In the genomic region with DNA sequence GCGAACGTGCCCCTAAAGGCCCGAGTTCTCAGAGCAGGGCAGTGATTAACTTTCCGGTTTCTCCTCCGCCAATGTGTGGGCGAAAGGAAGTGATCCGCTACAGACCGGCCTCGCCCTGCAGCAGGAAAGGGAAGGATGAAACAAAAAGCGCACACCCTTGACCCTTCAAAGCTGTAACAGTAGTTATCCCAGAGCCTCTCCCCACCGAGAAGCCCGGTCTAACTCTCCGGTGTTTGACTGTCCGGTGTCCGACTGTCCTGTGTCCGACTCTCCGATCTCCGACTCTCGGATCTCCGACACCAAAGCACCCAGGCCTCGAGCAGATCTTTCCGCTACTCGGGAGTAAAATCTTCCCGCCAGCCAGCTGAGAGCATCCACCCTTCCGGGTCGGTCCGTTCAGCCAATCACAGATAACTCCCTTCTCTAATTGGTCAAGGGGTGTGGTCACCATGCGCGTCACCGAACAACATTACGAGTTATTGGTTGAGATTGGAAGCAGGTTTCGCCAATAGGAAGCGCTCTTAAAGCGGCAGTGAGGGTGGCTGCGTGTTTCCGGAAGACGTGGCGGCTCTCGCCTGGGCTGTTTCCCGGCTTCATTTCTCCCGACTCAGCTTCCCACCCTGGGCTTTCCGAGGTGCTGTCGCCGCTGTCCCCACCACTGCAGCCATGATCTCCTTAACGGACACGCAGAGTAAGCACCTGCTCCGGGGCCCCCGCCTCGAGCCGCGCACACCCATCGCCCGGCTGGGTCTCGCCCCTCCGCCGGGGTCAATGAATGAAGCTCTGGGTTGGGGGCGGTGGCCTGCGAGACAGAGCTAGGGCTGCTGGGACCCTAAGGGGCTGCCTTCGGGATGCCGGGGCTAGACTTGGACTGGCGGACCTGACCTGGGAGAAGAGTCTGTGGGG, we compare ENCODE assay signal across 9 cellular contexts. TPM values are rescaled to one million over a fixed set of nuclear protein-coding genes. Genes with fewer than 3 reads are reported as not detected.
DNase-seq lines count a peak whose midpoint lies in the region; ATAC-seq and TF ChIP-seq lines count a peak whose summit lies in the region.
"Had no signal": no experiment of that assay in that cellular context is flagged by ENCODE, and none has a peak within 500 bp of the region (broad histone marks: within the 10 kb centered on the region; RNA-seq: fewer than 3 reads in every experiment).

A gene with protein sequence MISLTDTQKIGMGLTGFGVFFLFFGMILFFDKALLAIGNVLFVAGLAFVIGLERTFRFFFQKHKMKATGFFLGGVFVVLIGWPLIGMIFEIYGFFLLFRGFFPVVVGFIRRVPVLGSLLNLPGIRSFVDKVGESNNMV (plus strand): TSS at position 532 of the 906 bp plus-strand sequence. CDS start 135 bp downstream, at position 667.
A gene with protein sequence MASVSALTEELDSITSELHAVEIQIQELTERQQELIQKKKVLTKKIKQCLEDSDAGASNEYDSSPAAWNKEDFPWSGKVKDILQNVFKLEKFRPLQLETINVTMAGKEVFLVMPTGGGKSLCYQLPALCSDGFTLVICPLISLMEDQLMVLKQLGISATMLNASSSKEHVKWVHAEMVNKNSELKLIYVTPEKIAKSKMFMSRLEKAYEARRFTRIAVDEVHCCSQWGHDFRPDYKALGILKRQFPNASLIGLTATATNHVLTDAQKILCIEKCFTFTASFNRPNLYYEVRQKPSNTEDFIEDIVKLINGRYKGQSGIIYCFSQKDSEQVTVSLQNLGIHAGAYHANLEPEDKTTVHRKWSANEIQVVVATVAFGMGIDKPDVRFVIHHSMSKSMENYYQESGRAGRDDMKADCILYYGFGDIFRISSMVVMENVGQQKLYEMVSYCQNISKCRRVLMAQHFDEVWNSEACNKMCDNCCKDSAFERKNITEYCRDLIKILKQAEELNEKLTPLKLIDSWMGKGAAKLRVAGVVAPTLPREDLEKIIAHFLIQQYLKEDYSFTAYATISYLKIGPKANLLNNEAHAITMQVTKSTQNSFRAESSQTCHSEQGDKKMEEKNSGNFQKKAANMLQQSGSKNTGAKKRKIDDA (minus strand): TSS at position 378 of the 906 bp plus-strand sequence. CDS start 2,065 bp downstream, outside the sequence.

- peak within 1 kb of the TSS; percentile 85 to 93 (median 90) for H3K27ac ChIP-seq in spleen

- H3K27me3 ChIP-seq in spleen (replicated peaks in 1 of 7) = no peaks in the 10 kb centered on the region

- DNase-seq in AG09319 (ENCODE audit: extremely low read depth, low read depth) (peak; percentile 94), NCI-H345 (lab: John Stamatoyannopoulos, UW) (peak; percentile 99), activated B cell treated with CpG ODN at 0.5 μM for 24 hours (peak; percentile 71), inferior parietal cortex (ENCODE audit: extremely low spot score) (peak; percentile 100), spleen (peak; percentile 93)
- DNase-seq in central memory CD8-positive, alpha-beta T cell (ENCODE audit: low spot score in 2 of 2) = peak; percentile 77 to 88

- no peak within 1 kb of the TSS for H3K27ac Mint-ChIP-seq in activated B cell treated with CpG ODN at 0.5 μM for 24 hours
- H3K27ac Mint-ChIP-seq in central memory CD8-positive, alpha-beta T cell (ENCODE audit: low read depth) = no peak within 1 kb of the TSS
- H3K27ac Mint-ChIP-seq: activated naive CD4-positive, alpha-beta T cell treated with anti-CD3 and anti-CD28 coated beads, Interleukin-2, amount 50 U/mL, for 24 hours had no signal

- H3K27me3 Mint-ChIP-seq in activated B cell treated with CpG ODN at 0.5 μM for 24 hours = no peaks in the 10 kb centered on the region
- no peaks in the 10 kb centered on the region for H3K27me3 Mint-ChIP-seq in central memory CD8-positive, alpha-beta T cell
- H3K27me3 Mint-ChIP-seq: activated naive CD4-positive, alpha-beta T cell treated with anti-CD3 and anti-CD28 coated beads, Interleukin-2, amount 50 U/mL, for 24 hours had no signal

- peak in 1 of 3 donors; percentile 41 for TF ChIP-seq POLR2A in spleen (IDR thresholded peaks at IDR 0.05)

- H3K36me3 ChIP-seq in spleen = peaks cover 2 to 27% (median 23%) of the 10 kb centered on the region in 6 donors

- POLR2A ChIA-PET in activated B cell treated with CpG ODN at 0.5 μM for 24 hours (lab: Charles Lee) = interaction anchor here (0.8 to 2.7 kb wide), 10 partner anchors 8 to 1043 kb away, joined by 3 to 36 read pairs (median 6); a partner anchor contains a TSS

- no peaks in the 10 kb centered on the region for H3K9me3 ChIP-seq in spleen

- intact Hi-C loops in activated B cell treated with CpG ODN at 0.5 μM for 24 hours (cut with micrococcal nuclease) = loop anchor here (1.0 to 5.0 kb wide), 9 partner anchors 8 to 1126 kb away; a partner anchor contains a TSS
- intact Hi-C loops in spleen (cut with DNase I; ENCODE audit: low total_unique reads) = no loop called here

- H3K9me3 Mint-ChIP-seq in activated B cell treated with CpG ODN at 0.5 μM for 24 hours = no peaks in the 10 kb centered on the region
- no peaks in the 10 kb centered on the region for H3K9me3 Mint-ChIP-seq in central memory CD8-positive, alpha-beta T cell
- H3K9me3 Mint-ChIP-seq: activated naive CD4-positive, alpha-beta T cell treated with anti-CD3 and anti-CD28 coated beads, Interleukin-2, amount 50 U/mL, for 24 hours had no signal

- H3K4me1 ChIP-seq in spleen = peaks cover 39 to 82% (median 62%) of the 10 kb centered on the region in 6 donors

- peak; percentile 99 for ATAC-seq in GM19025 (IDR thresholded peaks at IDR 0.05; ENCODE audit: low read depth, unreplicated experiment)
- peak; percentile 99 for ATAC-seq in HG03280 (IDR thresholded peaks at IDR 0.05; ENCODE audit: unreplicated experiment)
- peak; percentile 95 for ATAC-seq in activated B cell treated with CpG ODN at 0.5 μM for 24 hours (ENCODE audit: low read depth)
- ATAC-seq in central memory CD8-positive, alpha-beta T cell (replicated peaks; ENCODE audit: extremely low read depth, poor library complexity, severe bottlenecking) = peak; percentile 98

- CTCF ChIA-PET in activated B cell treated with CpG ODN at 0.5 μM for 24 hours (lab: Charles Lee) = interaction anchor here (1.1 kb wide), 2 partner anchors 175 to 179 kb away, joined by 3 to 4 read pairs; no protein-coding TSS in a partner anchor

- TF ChIP-seq CTCF in AG09319 (IDR thresholded peaks at IDR 0.05; ENCODE audit: low read depth, low read length) (no peak), activated B cell treated with CpG ODN at 0.5 μM for 24 hours (IDR thresholded peaks at IDR 0.05) (no peak), spleen (IDR thresholded peaks at IDR 0.05 in 8 of 11, conservative IDR thresholded peaks at IDR 0.05 in 3 of 11) (peak in 3 of 11 experiments; percentile 6 to 16 (median 15))

- 0 to 1% (median 0%) methylated on average over 53 to 61 of the region's 61 CpGs for WGBS in spleen, 5 donors

- peaks cover 41% of the 10 kb centered on the region for H3K4me1 Mint-ChIP-seq in activated B cell treated with CpG ODN at 0.5 μM for 24 hours
- H3K4me1 Mint-ChIP-seq in central memory CD8-positive, alpha-beta T cell = peaks cover 40% of the 10 kb centered on the region

- H3K4me3 ChIP-seq in spleen = peak within 1 kb of the TSS; percentile 82 to 100 (median 89)

- no peak within 1 kb of the TSS for H3K4me3 Mint-ChIP-seq in activated B cell treated with CpG ODN at 0.5 μM for 24 hours
- no peak within 1 kb of the TSS for H3K4me3 Mint-ChIP-seq in central memory CD8-positive, alpha-beta T cell
- H3K4me3 Mint-ChIP-seq: activated naive CD4-positive, alpha-beta T cell treated with anti-CD3 and anti-CD28 coated beads, Interleukin-2, amount 50 U/mL, for 24 hours had no signal

- H3K36me3 Mint-ChIP-seq in activated B cell treated with CpG ODN at 0.5 μM for 24 hours (ENCODE audit: low read depth) = peaks cover 30% of the 10 kb centered on the region
- peaks cover 21% of the 10 kb centered on the region for H3K36me3 Mint-ChIP-seq in central memory CD8-positive, alpha-beta T cell (ENCODE audit: insufficient read depth)

RNA-seq across cellular contexts. Expression of the first gene that starts in this region (rescaled TPM):
- 23.6 and 25.9 TPM in 2 replicates for total RNA-seq in activated B cell treated with CpG ODN at 0.5 μM for 24 hours
- 10 to 100 TPM; 23.5 to 39.6 (median 29.2) TPM for total RNA-seq in spleen
- polyA plus RNA-seq in spleen = 10 to 100 TPM; 14.1 to 18.2 (median 15.5) TPM

RNA-seq across cellular contexts. Expression of the second gene that starts in this region (rescaled TPM):
- total RNA-seq in activated B cell treated with CpG ODN at 0.5 μM for 24 hours = 60.6 and 61.6 TPM in 2 replicates
- total RNA-seq in spleen = 10 to 100 TPM; 37.9 to 57.3 (median 47.2) TPM
- 10 to 100 TPM; 20.1 to 25.6 (median 22.4) TPM for polyA plus RNA-seq in spleen

Comparison
In these comparisons a context has a peak if more than half of its experiments do, and no peak if none do; other contexts are left out.
1. Peak in every context shown above with its lines: DNase-seq, ATAC-seq, H3K4me3 ChIP-seq and H3K27ac ChIP-seq.